In the genomic region with DNA sequence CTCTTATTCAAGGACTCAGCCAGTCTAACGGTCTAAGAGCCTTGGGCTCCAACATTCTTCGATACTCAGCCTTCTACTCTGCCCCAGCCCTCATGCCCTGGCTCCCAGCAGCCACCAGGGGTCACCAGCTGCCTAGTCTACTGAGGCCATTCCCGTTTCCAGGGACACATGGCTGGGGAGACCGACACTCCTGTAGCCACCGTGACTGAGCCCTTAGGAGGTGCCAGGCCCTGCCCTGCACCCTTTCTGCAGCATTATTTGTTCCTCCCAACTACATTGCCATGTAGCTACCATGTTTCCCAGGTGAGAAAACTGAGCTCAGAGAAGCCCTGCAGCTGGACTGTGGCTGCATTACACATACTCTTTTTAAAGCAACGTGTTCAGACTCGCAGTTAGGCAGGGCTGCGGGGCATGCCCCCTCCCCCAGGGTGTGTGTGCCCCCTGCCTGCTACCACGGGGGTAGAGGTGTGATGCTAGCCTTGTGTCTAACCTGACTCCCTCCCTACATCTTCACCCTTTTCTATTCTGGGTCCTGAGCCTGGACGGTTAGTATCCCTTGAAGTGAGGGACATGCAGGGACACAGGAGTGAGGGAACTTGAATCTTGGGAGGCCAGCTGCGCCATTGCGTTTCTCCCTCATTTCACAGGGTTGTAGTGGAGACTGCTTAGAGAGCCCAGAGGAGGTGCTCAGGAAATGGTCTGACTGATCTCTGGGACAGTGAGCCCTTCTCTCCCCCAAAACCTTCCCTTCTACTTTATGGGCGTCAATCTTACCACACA, we compare ENCODE assay signal across 8 cellular contexts. TPM values are rescaled to one million over a fixed set of nuclear protein-coding genes. Genes with fewer than 3 reads are reported as not detected.
DNase-seq lines count a peak whose midpoint lies in the region; ATAC-seq and TF ChIP-seq lines count a peak whose summit lies in the region.

No MANE protein-coding gene starts in this region.

- peaks cover 58% of the 10 kb centered on the region for H3K4me1 Mint-ChIP-seq in CD14-positive monocyte
- H3K4me1 Mint-ChIP-seq in activated CD4-positive, alpha-beta T cell treated with anti-CD3 and anti-CD28 coated beads, Interleukin-2, amount 10 ng/mL, durations not matched to agents 7 days and 5 days: peaks cover 38% of the 10 kb centered on the region

- H3K9me3 Mint-ChIP-seq in CD14-positive monocyte: no peaks in the 10 kb centered on the region
- H3K9me3 Mint-ChIP-seq in activated CD4-positive, alpha-beta T cell treated with anti-CD3 and anti-CD28 coated beads, Interleukin-2, amount 10 ng/mL, durations not matched to agents 7 days and 5 days: no peaks in the 10 kb centered on the region

- H3K4me3 ChIP-seq in HFF-Myc (replicated peaks; ENCODE audit: low read depth, low read length): no peak overlapping the region

- intact Hi-C loops in CD14-positive monocyte (cut with micrococcal nuclease): loop anchor here (2.0 to 10.0 kb wide), 4 partner anchors 346 to 413 kb away; no protein-coding TSS in a partner anchor

- no peak overlapping the region for H3K4me3 Mint-ChIP-seq in CD14-positive monocyte
- H3K4me3 Mint-ChIP-seq in activated CD4-positive, alpha-beta T cell treated with anti-CD3 and anti-CD28 coated beads, Interleukin-2, amount 10 ng/mL, durations not matched to agents 7 days and 5 days: no peak overlapping the region

- CTCF ChIA-PET in activated CD4-positive, alpha-beta T cell treated with anti-CD3 and anti-CD28 coated beads, Interleukin-2, amount 10 ng/mL, durations not matched to agents 7 days and 5 days (lab: Charles Lee): interaction anchor here (0.5 to 2.0 kb wide), 11 partner anchors 8 to 405 kb away, joined by 3 to 13 read pairs (median 4); no protein-coding TSS in a partner anchor

- no peak for ATAC-seq in HG02938 (IDR thresholded peaks at IDR 0.05; ENCODE audit: unreplicated experiment)

- H3K36me3 Mint-ChIP-seq in CD14-positive monocyte: peaks cover 52 to 72% of the 10 kb centered on the region in 2 donors
- peaks cover 34% of the 10 kb centered on the region for H3K36me3 Mint-ChIP-seq in activated CD4-positive, alpha-beta T cell treated with anti-CD3 and anti-CD28 coated beads, Interleukin-2, amount 10 ng/mL, durations not matched to agents 7 days and 5 days (ENCODE audit: low read depth)

- POLR2A ChIA-PET in activated CD4-positive, alpha-beta T cell treated with anti-CD3 and anti-CD28 coated beads, Interleukin-2, amount 10 ng/mL, durations not matched to agents 7 days and 5 days (lab: Charles Lee): no interaction called here

- H3K27ac Mint-ChIP-seq in CD14-positive monocyte: peak overlapping the region in 6 of 7 donors; percentile 8 to 77 (median 57)
- no peak overlapping the region for H3K27ac Mint-ChIP-seq in activated CD4-positive, alpha-beta T cell treated with anti-CD3 and anti-CD28 coated beads, Interleukin-2, amount 10 ng/mL, durations not matched to agents 7 days and 5 days

- H3K27me3 Mint-ChIP-seq in CD14-positive monocyte (ENCODE audit: low read depth in 3 of 3): peaks cover 0 to 2% (median 2%) of the 10 kb centered on the region in 3 donors
- no peaks in the 10 kb centered on the region for H3K27me3 Mint-ChIP-seq in activated CD4-positive, alpha-beta T cell treated with anti-CD3 and anti-CD28 coated beads, Interleukin-2, amount 10 ng/mL, durations not matched to agents 7 days and 5 days

- DNase-seq in CD14-positive monocyte (ENCODE audit: low spot score): peak; percentile 78
- no peak for DNase-seq in HFF-Myc (ENCODE audit: extremely low read depth, low read depth)
- DNase-seq in NCI-H446 (lab: John Stamatoyannopoulos, UW): peak; percentile 71 to 84
- peak; percentile 59 for DNase-seq in activated CD4-positive, alpha-beta T cell treated with anti-CD3 and anti-CD28 coated beads, Interleukin-2, amount 10 ng/mL, durations not matched to agents 7 days and 5 days
- DNase-seq in effector CD4-positive, alpha-beta T cell: peak; percentile 21
- DNase-seq in medulla oblongata (ENCODE audit: extremely low spot score): peak; percentile 94
- DNase-seq in stimulated activated naive CD4-positive, alpha-beta T cell (lab: John Stamatoyannopoulos, UW): peak in 5 of 6 experiments; percentile 17 to 58 (median 44)

- TF ChIP-seq CTCF in CD14-positive monocyte (IDR thresholded peaks at IDR 0.05) (peak; percentile 89), HFF-Myc (IDR thresholded peaks at IDR 0.05; ENCODE audit: low read depth, low read length, missing control alignments) (peak; percentile 99)

RNA-seq across cellular contexts. Expression of a gene that starts 17.5 kb away (rescaled TPM):
- polyA plus RNA-seq in CD14-positive monocyte: 10 to 100 TPM; 36.9 to 46.8 TPM
- total RNA-seq in activated CD4-positive, alpha-beta T cell treated with anti-CD3 and anti-CD28 coated beads, Interleukin-2, amount 10 ng/mL, durations not matched to agents 7 days and 5 days: 100 to 1,000 TPM; 108 to 113 TPM

RNA-seq across cellular contexts. Expression of a gene that starts 37.9 kb away (rescaled TPM):
- 10 to 100 TPM; 13.6 to 15.4 TPM for polyA plus RNA-seq in CD14-positive monocyte
- 1 to 10 TPM; 4.5 to 6.4 TPM for total RNA-seq in activated CD4-positive, alpha-beta T cell treated with anti-CD3 and anti-CD28 coated beads, Interleukin-2, amount 10 ng/mL, durations not matched to agents 7 days and 5 days
